In genomic region chr16:66894948-66895696, GRCh38 we compare ENCODE assay signal across 1 cellular context.
TF ChIP-seq lines count a peak whose summit lies in the region.

No MANE protein-coding gene starts in this region.

TF ChIP-seq in HepG2, 621 proteins besides CTCF, POLR2A, EP300 and RAD21 (continued from another document and continues in another):
- TF ChIP-seq, protein P1, sequence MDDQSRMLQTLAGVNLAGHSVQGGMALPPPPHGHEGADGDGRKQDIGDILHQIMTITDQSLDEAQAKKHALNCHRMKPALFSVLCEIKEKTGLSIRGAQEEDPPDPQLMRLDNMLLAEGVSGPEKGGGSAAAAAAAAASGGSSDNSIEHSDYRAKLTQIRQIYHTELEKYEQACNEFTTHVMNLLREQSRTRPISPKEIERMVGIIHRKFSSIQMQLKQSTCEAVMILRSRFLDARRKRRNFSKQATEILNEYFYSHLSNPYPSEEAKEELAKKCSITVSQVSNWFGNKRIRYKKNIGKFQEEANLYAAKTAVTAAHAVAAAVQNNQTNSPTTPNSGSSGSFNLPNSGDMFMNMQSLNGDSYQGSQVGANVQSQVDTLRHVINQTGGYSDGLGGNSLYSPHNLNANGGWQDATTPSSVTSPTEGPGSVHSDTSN (CRISPR knock-in tag; IDR thresholded peaks at IDR 0.05; ENCODE audit: borderline replicate concordance), result no peak
- TF ChIP-seq EZH2 (conservative IDR thresholded peaks at IDR 0.05; ENCODE audit: low read depth, low read length) (no peak), ZNF652 (CRISPR knock-in tag; IDR thresholded peaks at IDR 0.05; ENCODE audit: borderline replicate concordance, low read depth) (no peak), ZNF230 (CRISPR knock-in tag; IDR thresholded peaks at IDR 0.05) (no peak), GLMP (CRISPR knock-in tag; IDR thresholded peaks at IDR 0.05; ENCODE audit: borderline replicate concordance) (no peak), CBX1 (IDR thresholded peaks at IDR 0.05; ENCODE audit: low read depth) (peak; percentile 47), ZBTB7A (CRISPR knock-in tag; IDR thresholded peaks at IDR 0.05) (no peak), NBN (conservative IDR thresholded peaks at IDR 0.05) (no peak), KLF15 (CRISPR knock-in tag; IDR thresholded peaks at IDR 0.05; ENCODE audit: borderline replicate concordance) (no peak), ZFAT (CRISPR knock-in tag; conservative IDR thresholded peaks at IDR 0.05) (no peak), ZNF160 (CRISPR knock-in tag; IDR thresholded peaks at IDR 0.05) (no peak), ZFP91 (CRISPR knock-in tag; IDR thresholded peaks at IDR 0.05; ENCODE audit: borderline replicate concordance) (no peak), TP53 (CRISPR knock-in tag; conservative IDR thresholded peaks at IDR 0.05) (no peak), DNMT3B (CRISPR knock-in tag; conservative IDR thresholded peaks at IDR 0.05) (no peak), SAFB2 (CRISPR knock-in tag; IDR thresholded peaks at IDR 0.05; ENCODE audit: borderline replicate concordance, low read depth) (no peak), ZFP1 (CRISPR knock-in tag; IDR thresholded peaks at IDR 0.05) (no peak), KAT2B (IDR thresholded peaks at IDR 0.05; ENCODE audit: borderline replicate concordance, low read depth, low read length) (no peak), ZNF878 (CRISPR knock-in tag; IDR thresholded peaks at IDR 0.05) (no peak), ZNF788 (CRISPR knock-in tag; IDR thresholded peaks at IDR 0.05; ENCODE audit: borderline replicate concordance) (peak; percentile 54; the same call in 1 of the 2 replicates), NFIC (IDR thresholded peaks at IDR 0.05; ENCODE audit: low read length) (no peak), ATAD3A (CRISPR knock-in tag; IDR thresholded peaks at IDR 0.05) (no peak), FOSL1 (CRISPR knock-in tag; IDR thresholded peaks at IDR 0.05; ENCODE audit: borderline replicate concordance) (no peak), ZKSCAN1 (IDR thresholded peaks at IDR 0.05; ENCODE audit: low read length) (0 out of 2 replicates have a peak, but pooled peaks have one; percentile 43), HIVEP1 (CRISPR knock-in tag; IDR thresholded peaks at IDR 0.05) (no peak), KDM5B (CRISPR knock-in tag; IDR thresholded peaks at IDR 0.05; ENCODE audit: borderline replicate concordance) (peak; percentile 70; the same call in 1 of the 2 replicates), ERF (CRISPR knock-in tag; IDR thresholded peaks at IDR 0.05) (peak; percentile 89), NFE2L1 (CRISPR knock-in tag; IDR thresholded peaks at IDR 0.05; ENCODE audit: borderline replicate concordance) (no peak), PCBP1 (IDR thresholded peaks at IDR 0.05; ENCODE audit: borderline replicate concordance, low read depth, low read length) (0 out of 2 replicates have a peak, but pooled peaks have one; percentile 60), TAF15 (IDR thresholded peaks at IDR 0.05; ENCODE audit: low read depth, low read length, poor library complexity, severe bottlenecking) (no peak), KLF9 (CRISPR knock-in tag; IDR thresholded peaks at IDR 0.05; ENCODE audit: low read depth) (no peak), HNRNPUL1 (IDR thresholded peaks at IDR 0.05; ENCODE audit: low read depth, low read length) (no peak), NFYC (CRISPR knock-in tag; IDR thresholded peaks at IDR 0.05) (no peak), KDM5A (IDR thresholded peaks at IDR 0.05; ENCODE audit: borderline replicate concordance, low read length) (no peak), ZNF333 (CRISPR knock-in tag; IDR thresholded peaks at IDR 0.05; ENCODE audit: borderline replicate concordance) (no peak), ZNF891 (CRISPR knock-in tag; IDR thresholded peaks at IDR 0.05) (peak; percentile 74; the same call in 1 of the 2 replicates), ZEB1 (IDR thresholded peaks at IDR 0.05; ENCODE audit: insufficient replicate concordance, low read depth) (no peak), MAZ (IDR thresholded peaks at IDR 0.05; ENCODE audit: borderline replicate concordance, low read depth, low read length) (no peak), MAZ (CRISPR knock-in tag; IDR thresholded peaks at IDR 0.05; ENCODE audit: low read depth) (no peak; the same call in 1 of the 2 replicates), LCORL (IDR thresholded peaks at IDR 0.05) (no peak), LCORL (CRISPR knock-in tag; IDR thresholded peaks at IDR 0.05) (0 out of 2 replicates have a peak, but pooled peaks have one; percentile 31), PAF1 (CRISPR knock-in tag; IDR thresholded peaks at IDR 0.05) (no peak), PCBP2 (optimal IDR thresholded peaks at IDR 0.05; ENCODE audit: low read depth, low read length, poor library complexity, severe bottlenecking) (no peak), PHF8 (CRISPR knock-in tag; IDR thresholded peaks at IDR 0.05) (peak; percentile 44; the same call in 1 of the 2 replicates), ZNF496 (CRISPR knock-in tag; IDR thresholded peaks at IDR 0.05; ENCODE audit: insufficient replicate concordance) (no peak), KLF16 (CRISPR knock-in tag; IDR thresholded peaks at IDR 0.05) (peak in 1 of 2 experiments; percentile 52; a peak in 1 of 4 replicates), ATF5 (CRISPR knock-in tag; IDR thresholded peaks at IDR 0.05; ENCODE audit: low read depth) (no peak), ZNF101 (CRISPR knock-in tag; IDR thresholded peaks at IDR 0.05; ENCODE audit: borderline replicate concordance, low read depth) (no peak), RARG (CRISPR knock-in tag; IDR thresholded peaks at IDR 0.05; ENCODE audit: low read depth) (no peak), ZNF766 (CRISPR knock-in tag; IDR thresholded peaks at IDR 0.05; ENCODE audit: borderline replicate concordance) (no peak), ZNF782 (CRISPR knock-in tag; IDR thresholded peaks at IDR 0.05; ENCODE audit: borderline replicate concordance) (no peak), ZNF12 (CRISPR knock-in tag; IDR thresholded peaks at IDR 0.05) (no peak)
- TF ChIP-seq, protein P2, sequence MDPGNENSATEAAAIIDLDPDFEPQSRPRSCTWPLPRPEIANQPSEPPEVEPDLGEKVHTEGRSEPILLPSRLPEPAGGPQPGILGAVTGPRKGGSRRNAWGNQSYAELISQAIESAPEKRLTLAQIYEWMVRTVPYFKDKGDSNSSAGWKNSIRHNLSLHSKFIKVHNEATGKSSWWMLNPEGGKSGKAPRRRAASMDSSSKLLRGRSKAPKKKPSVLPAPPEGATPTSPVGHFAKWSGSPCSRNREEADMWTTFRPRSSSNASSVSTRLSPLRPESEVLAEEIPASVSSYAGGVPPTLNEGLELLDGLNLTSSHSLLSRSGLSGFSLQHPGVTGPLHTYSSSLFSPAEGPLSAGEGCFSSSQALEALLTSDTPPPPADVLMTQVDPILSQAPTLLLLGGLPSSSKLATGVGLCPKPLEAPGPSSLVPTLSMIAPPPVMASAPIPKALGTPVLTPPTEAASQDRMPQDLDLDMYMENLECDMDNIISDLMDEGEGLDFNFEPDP (CRISPR knock-in tag; conservative IDR thresholded peaks at IDR 0.05), result no peak
- TF ChIP-seq, protein P3, sequence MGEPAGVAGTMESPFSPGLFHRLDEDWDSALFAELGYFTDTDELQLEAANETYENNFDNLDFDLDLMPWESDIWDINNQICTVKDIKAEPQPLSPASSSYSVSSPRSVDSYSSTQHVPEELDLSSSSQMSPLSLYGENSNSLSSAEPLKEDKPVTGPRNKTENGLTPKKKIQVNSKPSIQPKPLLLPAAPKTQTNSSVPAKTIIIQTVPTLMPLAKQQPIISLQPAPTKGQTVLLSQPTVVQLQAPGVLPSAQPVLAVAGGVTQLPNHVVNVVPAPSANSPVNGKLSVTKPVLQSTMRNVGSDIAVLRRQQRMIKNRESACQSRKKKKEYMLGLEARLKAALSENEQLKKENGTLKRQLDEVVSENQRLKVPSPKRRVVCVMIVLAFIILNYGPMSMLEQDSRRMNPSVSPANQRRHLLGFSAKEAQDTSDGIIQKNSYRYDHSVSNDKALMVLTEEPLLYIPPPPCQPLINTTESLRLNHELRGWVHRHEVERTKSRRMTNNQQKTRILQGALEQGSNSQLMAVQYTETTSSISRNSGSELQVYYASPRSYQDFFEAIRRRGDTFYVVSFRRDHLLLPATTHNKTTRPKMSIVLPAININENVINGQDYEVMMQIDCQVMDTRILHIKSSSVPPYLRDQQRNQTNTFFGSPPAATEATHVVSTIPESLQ (CRISPR knock-in tag; conservative IDR thresholded peaks at IDR 0.05), result no peak
- TF ChIP-seq, protein P4, sequence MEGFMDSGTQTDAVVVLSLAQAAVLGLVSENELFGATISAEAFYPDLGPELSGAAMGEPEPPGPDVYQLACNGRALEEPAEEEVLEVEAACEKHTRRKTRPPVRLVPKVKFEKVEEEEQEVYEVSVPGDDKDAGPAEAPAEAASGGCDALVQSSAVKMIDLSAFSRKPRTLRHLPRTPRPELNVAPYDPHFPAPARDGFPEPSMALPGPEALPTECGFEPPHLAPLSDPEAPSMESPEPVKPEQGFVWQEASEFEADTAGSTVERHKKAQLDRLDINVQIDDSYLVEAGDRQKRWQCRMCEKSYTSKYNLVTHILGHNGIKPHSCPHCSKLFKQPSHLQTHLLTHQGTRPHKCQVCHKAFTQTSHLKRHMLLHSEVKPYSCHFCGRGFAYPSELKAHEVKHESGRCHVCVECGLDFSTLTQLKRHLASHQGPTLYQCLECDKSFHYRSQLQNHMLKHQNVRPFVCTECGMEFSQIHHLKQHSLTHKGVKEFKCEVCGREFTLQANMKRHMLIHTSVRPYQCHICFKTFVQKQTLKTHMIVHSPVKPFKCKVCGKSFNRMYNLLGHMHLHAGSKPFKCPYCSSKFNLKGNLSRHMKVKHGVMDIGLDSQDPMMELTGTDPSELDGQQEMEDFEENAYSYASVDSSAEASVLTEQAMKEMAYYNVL (CRISPR knock-in tag; IDR thresholded peaks at IDR 0.05; ENCODE audit: borderline replicate concordance), result 0 out of 2 replicates have a peak, but pooled peaks have one; percentile 46
- TF ChIP-seq, protein P5, sequence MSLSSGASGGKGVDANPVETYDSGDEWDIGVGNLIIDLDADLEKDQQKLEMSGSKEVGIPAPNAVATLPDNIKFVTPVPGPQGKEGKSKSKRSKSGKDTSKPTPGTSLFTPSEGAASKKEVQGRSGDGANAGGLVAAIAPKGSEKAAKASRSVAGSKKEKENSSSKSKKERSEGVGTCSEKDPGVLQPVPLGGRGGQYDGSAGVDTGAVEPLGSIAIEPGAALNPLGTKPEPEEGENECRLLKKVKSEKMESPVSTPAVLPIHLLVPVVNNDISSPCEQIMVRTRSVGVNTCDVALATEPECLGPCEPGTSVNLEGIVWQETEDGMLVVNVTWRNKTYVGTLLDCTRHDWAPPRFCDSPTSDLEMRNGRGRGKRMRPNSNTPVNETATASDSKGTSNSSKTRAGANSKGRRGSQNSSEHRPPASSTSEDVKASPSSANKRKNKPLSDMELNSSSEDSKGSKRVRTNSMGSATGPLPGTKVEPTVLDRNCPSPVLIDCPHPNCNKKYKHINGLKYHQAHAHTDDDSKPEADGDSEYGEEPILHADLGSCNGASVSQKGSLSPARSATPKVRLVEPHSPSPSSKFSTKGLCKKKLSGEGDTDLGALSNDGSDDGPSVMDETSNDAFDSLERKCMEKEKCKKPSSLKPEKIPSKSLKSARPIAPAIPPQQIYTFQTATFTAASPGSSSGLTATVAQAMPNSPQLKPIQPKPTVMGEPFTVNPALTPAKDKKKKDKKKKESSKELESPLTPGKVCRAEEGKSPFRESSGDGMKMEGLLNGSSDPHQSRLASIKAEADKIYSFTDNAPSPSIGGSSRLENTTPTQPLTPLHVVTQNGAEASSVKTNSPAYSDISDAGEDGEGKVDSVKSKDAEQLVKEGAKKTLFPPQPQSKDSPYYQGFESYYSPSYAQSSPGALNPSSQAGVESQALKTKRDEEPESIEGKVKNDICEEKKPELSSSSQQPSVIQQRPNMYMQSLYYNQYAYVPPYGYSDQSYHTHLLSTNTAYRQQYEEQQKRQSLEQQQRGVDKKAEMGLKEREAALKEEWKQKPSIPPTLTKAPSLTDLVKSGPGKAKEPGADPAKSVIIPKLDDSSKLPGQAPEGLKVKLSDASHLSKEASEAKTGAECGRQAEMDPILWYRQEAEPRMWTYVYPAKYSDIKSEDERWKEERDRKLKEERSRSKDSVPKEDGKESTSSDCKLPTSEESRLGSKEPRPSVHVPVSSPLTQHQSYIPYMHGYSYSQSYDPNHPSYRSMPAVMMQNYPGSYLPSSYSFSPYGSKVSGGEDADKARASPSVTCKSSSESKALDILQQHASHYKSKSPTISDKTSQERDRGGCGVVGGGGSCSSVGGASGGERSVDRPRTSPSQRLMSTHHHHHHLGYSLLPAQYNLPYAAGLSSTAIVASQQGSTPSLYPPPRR (CRISPR knock-in tag; IDR thresholded peaks at IDR 0.05; ENCODE audit: borderline replicate concordance), result no peak
- TF ChIP-seq, protein P6, sequence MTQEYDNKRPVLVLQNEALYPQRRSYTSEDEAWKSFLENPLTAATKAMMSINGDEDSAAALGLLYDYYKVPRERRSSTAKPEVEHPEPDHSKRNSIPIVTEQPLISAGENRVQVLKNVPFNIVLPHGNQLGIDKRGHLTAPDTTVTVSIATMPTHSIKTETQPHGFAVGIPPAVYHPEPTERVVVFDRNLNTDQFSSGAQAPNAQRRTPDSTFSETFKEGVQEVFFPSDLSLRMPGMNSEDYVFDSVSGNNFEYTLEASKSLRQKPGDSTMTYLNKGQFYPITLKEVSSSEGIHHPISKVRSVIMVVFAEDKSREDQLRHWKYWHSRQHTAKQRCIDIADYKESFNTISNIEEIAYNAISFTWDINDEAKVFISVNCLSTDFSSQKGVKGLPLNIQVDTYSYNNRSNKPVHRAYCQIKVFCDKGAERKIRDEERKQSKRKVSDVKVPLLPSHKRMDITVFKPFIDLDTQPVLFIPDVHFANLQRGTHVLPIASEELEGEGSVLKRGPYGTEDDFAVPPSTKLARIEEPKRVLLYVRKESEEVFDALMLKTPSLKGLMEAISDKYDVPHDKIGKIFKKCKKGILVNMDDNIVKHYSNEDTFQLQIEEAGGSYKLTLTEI (CRISPR knock-in tag; conservative IDR thresholded peaks at IDR 0.05), result no peak
